9 cellular contexts compared by ENCODE assay signal in genomic region chr17:58344047-58344790, GRCh38. TPM values are rescaled to one million over a fixed set of nuclear protein-coding genes. Genes with fewer than 3 reads are reported as not detected.
DNase-seq lines count a peak whose midpoint lies in the region; ATAC-seq, FAIRE-seq and TF ChIP-seq lines count a peak whose summit lies in the region.
"Had no signal": no experiment of that assay in that cellular context is flagged by ENCODE, and none has a peak within 500 bp of the region (broad histone marks: within the 10 kb centered on the region; RNA-seq: fewer than 3 reads in every experiment).

No MANE protein-coding gene starts in this region.

- DNase-seq in GM12864 (ENCODE audit: low read depth) (peak; percentile 97), NB4 (ENCODE audit: low read depth) (peak; percentile 98), activated T-cell treated with anti-CD3 and anti-CD28 coated beads for 48 hours (ENCODE audit: low read depth) (peak; percentile 81), transverse colon (peak; percentile 70), H54 (ENCODE audit: insufficient read length, low spot score) (no peak), H4 (ENCODE audit: low spot score) (no peak)

- H3K4me1 ChIP-seq in mesodermal cell (ENCODE audit: control insufficient read depth, insufficient read depth, low read length, poor library complexity, severe bottlenecking), result peaks cover 22% of the 10 kb centered on the region
- H3K4me1 ChIP-seq in transverse colon, result peaks cover 0 to 14% (median 0%) of the 10 kb centered on the region in 4 donors

- H3K4me3 ChIP-seq in GM12864 (ENCODE audit: low read depth, low read length) (peak overlapping the region; percentile 53), NB4 (ENCODE audit: low read depth, low read length) (peak overlapping the region; percentile 73), mesodermal cell (ENCODE audit: extremely low read depth, insufficient read depth, low read length, poor library complexity, severe bottlenecking) (no peak overlapping the region), transverse colon (peak overlapping the region in 1 of 4 donors; percentile 3)

- H3K9me3 ChIP-seq in mesodermal cell (ENCODE audit: control insufficient read depth, low read length), result no peaks in the 10 kb centered on the region
- no peaks in the 10 kb centered on the region for H3K9me3 ChIP-seq in transverse colon

- H3K27ac ChIP-seq in mesodermal cell (ENCODE audit: low read depth, low read length, severe bottlenecking), result peak overlapping the region; percentile 2
- H3K27ac ChIP-seq in transverse colon, result peak overlapping the region; percentile 42 to 57 (median 52)

- no peak for FAIRE-seq in H54 (lab: Jason Lieb, UNC)
- FAIRE-seq: islet of Langerhans had no signal

- TF ChIP-seq POLR2A in NB4 (IDR thresholded peaks at IDR 0.05; ENCODE audit: extremely low read depth, insufficient read length), result peak; percentile 34
- TF ChIP-seq POLR2A in transverse colon (IDR thresholded peaks at IDR 0.05), result peak; percentile 13
- TF ChIP-seq POLR2A in H54 (IDR thresholded peaks at IDR 0.05; ENCODE audit: low read depth, low read length), result no peak

- in situ Hi-C loops in transverse colon (cut with MboI; ENCODE audit: low pct_ligation_motif_present in 1 of 4, low pct_unique_long_range_greater_than_20kb in 1 of 4, low sequenced_read_pairs in 3 of 4), result no loop called here

- no peaks in the 10 kb centered on the region for H3K27me3 ChIP-seq in transverse colon

- ATAC-seq in GM21825 (IDR thresholded peaks at IDR 0.05; ENCODE audit: unreplicated experiment), result peak; percentile 71

- no peak for TF ChIP-seq EP300 in transverse colon (IDR thresholded peaks at IDR 0.05; ENCODE audit: low read depth)

- 94 to 96% methylated on average over 7 of the region's 9 CpGs for WGBS in mesodermal cell (ENCODE audit: insufficient coverage in 2 of 2), 2 experiments
- 36% methylated on average over 9 of the region's 9 CpGs; no CpG with 5 or more reads in 1 of the 2 donors for WGBS in transverse colon (ENCODE audit: low coverage in 1 of 2), 2 donors

- intact Hi-C loops in transverse colon (cut with DNase I; ENCODE audit: low total_unique reads), result no loop called here

- TF ChIP-seq CTCF in GM12864 (IDR thresholded peaks at IDR 0.05; ENCODE audit: low read depth, low read length, missing control alignments) (no peak), NB4 (IDR thresholded peaks at IDR 0.05; ENCODE audit: low read depth, low read length) (no peak), transverse colon (IDR thresholded peaks at IDR 0.05) (no peak)

- H3K36me3 ChIP-seq in mesodermal cell (ENCODE audit: control insufficient read depth, insufficient read depth, low read length) (peaks cover 57% of the 10 kb centered on the region), transverse colon (peaks cover 0 to 45% (median 20%) of the 10 kb centered on the region in 4 donors)

RNA-seq across cellular contexts. Expression of gene SUPT4H1, which starts 7.8 kb away (rescaled TPM):
- polyA plus RNA-seq in mesodermal cell (2013, experiment 1 of 2), result 107 TPM
- 91.4 TPM for polyA plus RNA-seq in mesodermal cell (2013, experiment 2 of 2)
- 10 to 100 TPM; 12.0 to 66.3 (median 40.0) TPM for total RNA-seq in transverse colon
- total RNA-seq in H4 (2014; rRNA removed; shearing (Covaris generic)), result 94.2 and 99.9 TPM in 2 replicates

RNA-seq across cellular contexts. Expression of gene TSPOAP1, which starts 15.6 kb away (rescaled TPM):
- 13.3 TPM for polyA plus RNA-seq in mesodermal cell (2013, experiment 1 of 2)
- 9.2 TPM for polyA plus RNA-seq in mesodermal cell (2013, experiment 2 of 2)
- 10 to 100 TPM in 2 of 4 donors, 1 to 10 TPM in 2; 4.4 to 21.7 (median 9.4) TPM for total RNA-seq in transverse colon
- not detected in 2 replicates for total RNA-seq in H4 (2014; rRNA removed; shearing (Covaris generic))

Comparison
In these comparisons a context has a peak if more than half of its experiments do, and no peak if none do; other contexts are left out.
1. DNase-seq: peak in GM12864 (single experiment), NB4 (single experiment), activated T-cell treated with anti-CD3 and anti-CD28 coated beads for 48 hours (single experiment) and transverse colon (single experiment); none in H54 (single experiment) and H4 (single experiment).